21 cellular contexts compared by ENCODE assay signal in the genomic region with DNA sequence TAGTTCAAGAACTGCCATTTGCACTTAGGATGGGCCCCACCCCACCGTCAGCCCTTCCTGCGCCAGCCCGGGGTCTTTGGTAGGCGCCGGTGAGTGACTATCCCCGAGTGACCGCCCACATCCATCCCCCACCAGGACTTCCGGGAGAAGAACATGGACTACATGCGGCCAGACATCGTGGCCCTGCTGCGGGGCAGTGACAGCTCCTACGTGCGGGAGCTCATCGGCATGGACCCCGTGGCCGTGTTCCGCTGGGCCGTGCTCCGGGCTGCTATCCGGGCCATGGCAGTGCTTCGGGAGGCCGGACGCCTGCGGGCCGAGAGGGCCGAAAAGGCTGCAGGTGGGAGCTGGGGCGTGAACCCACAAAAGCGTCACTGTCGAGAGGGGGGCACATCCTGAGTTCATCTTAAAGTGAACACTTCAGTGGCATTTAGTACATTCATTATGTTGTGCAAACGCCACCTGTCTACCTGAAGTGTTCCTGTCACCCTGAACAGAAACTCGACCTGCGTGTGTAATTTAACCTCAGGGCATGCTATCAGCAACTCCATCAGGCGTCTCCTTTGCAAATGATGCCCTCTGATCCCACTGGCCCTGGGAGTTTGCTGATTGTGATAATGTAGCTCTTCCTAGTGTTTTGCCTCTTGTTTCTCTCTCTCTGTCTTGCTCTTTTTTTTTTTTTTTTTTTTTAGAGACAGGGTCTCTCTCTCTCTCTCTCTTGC. TPM values are rescaled to one million over a fixed set of nuclear protein-coding genes. Genes with fewer than 3 reads are reported as not detected.
DNase-seq lines count a peak whose midpoint lies in the region; ATAC-seq and TF ChIP-seq lines count a peak whose summit lies in the region.
"Had no signal": no experiment of that assay in that cellular context is flagged by ENCODE, and none has a peak within 500 bp of the region (broad histone marks: within the 10 kb centered on the region; RNA-seq: fewer than 3 reads in every experiment).

No MANE protein-coding gene starts in this region.

- H3K9me3 Mint-ChIP-seq in activated CD8-positive, alpha-beta T cell treated with anti-CD3 and anti-CD28 coated beads for 36 hours: no peaks in the 10 kb centered on the region
- no peaks in the 10 kb centered on the region for H3K9me3 Mint-ChIP-seq in activated CD8-positive, alpha-beta T cell treated with anti-CD3 and anti-CD28 coated beads, Interleukin-2, amount 10 ng/mL, durations not matched to agents 7 days and 5 days (ENCODE audit: insufficient read depth)
- H3K9me3 Mint-ChIP-seq: immature natural killer cell; stimulated activated naive CD8-positive, alpha-beta T cell treated with anti-CD3 and anti-CD28 coated beads, Interleukin-15, amount 100 ng/mL, for 72 hours had no signal

- H3K36me3 ChIP-seq in HCT116 (ENCODE audit: control insufficient read depth in 1 of 2, insufficient read depth in 2 of 2, low read length in 2 of 2) (peaks cover 21 to 40% of the 10 kb centered on the region in 2 experiments; a peak in 3 of 4 replicates), osteoblast (ENCODE audit: insufficient read depth, low read length) (peaks cover 76% of the 10 kb centered on the region), esophagus squamous epithelium (peaks cover 28 to 100% (median 59%) of the 10 kb centered on the region in 3 donors)

- H3K79me2 ChIP-seq in HCT116 (ENCODE audit: insufficient read depth, low read length) (no peaks in the 10 kb centered on the region), osteoblast (ENCODE audit: insufficient read depth, low read length) (no peaks in the 10 kb centered on the region)

- H3K4me2 ChIP-seq in HCT116 (ENCODE audit: low read length) (peak overlapping the region; percentile 55), osteoblast (ENCODE audit: insufficient read depth, low read length) (no peak overlapping the region)

- TF ChIP-seq POLR2A in HCT116 (IDR thresholded peaks at IDR 0.05; ENCODE audit: borderline replicate concordance, extremely low read depth, insufficient read depth, insufficient read length) (no peak), esophagus squamous epithelium (IDR thresholded peaks at IDR 0.05) (no peak)

- H3K27ac ChIP-seq in HCT116 (ENCODE audit: low read depth, low read length) (peak overlapping the region; percentile 35; the same call in 1 of the 2 replicates), VCaP (peak overlapping the region; percentile 18; the same call in 1 of the 2 replicates), osteoblast (ENCODE audit: low read depth, low read length) (no peak overlapping the region), esophagus squamous epithelium (no peak overlapping the region)
- H3K27ac ChIP-seq: C4-2B, Peyer's patch, tibial nerve had no signal

- no peak for TF ChIP-seq CTCF in activated CD8-positive, alpha-beta T cell treated with anti-CD3 and anti-CD28 coated beads for 36 hours (IDR thresholded peaks at IDR 0.05)
- no peak for TF ChIP-seq CTCF in HCT116 (IDR thresholded peaks at IDR 0.05 in 2 of 3, conservative IDR thresholded peaks at IDR 0.05 in 1 of 3; ENCODE audit: borderline replicate concordance in 1 of 3, insufficient read depth in 1 of 3, low read depth in 2 of 3, low read length in 2 of 3)
- TF ChIP-seq CTCF in VCaP (conservative IDR thresholded peaks at IDR 0.05): peak; percentile 31; the same call in 1 of the 2 replicates
- TF ChIP-seq CTCF in osteoblast (IDR thresholded peaks at IDR 0.05; ENCODE audit: extremely low read depth, low read depth, low read length): no peak
- no peak for TF ChIP-seq CTCF in esophagus squamous epithelium (IDR thresholded peaks at IDR 0.05)

- H3K9ac ChIP-seq in HCT116 (ENCODE audit: low read length): no peak overlapping the region

- no peak; the same call in 1 of the 2 replicates for TF ChIP-seq RAD21 in HCT116 (IDR thresholded peaks at IDR 0.05; ENCODE audit: low read depth)

- H3K9me3 ChIP-seq in HCT116 (ENCODE audit: control insufficient read depth in 1 of 2, insufficient read depth in 1 of 2, low read depth in 1 of 2, low read length in 2 of 2): no peaks in the 10 kb centered on the region
- no peaks in the 10 kb centered on the region for H3K9me3 ChIP-seq in osteoblast (ENCODE audit: low read depth, low read length)
- no peaks in the 10 kb centered on the region for H3K9me3 ChIP-seq in esophagus squamous epithelium
- H3K9me3 ChIP-seq: Peyer's patch, tibial nerve had no signal

- peaks cover 9 to 15% of the 10 kb centered on the region in 2 experiments for H3K4me1 ChIP-seq in HCT116 (ENCODE audit: control insufficient read depth in 1 of 2, insufficient read depth in 2 of 2, low read length in 2 of 2)
- peaks cover 3% of the 10 kb centered on the region for H3K4me1 ChIP-seq in osteoblast (ENCODE audit: insufficient read depth, low read length)
- H3K4me1 ChIP-seq in esophagus squamous epithelium: no peaks in the 10 kb centered on the region
- H3K4me1 ChIP-seq: Peyer's patch, tibial nerve had no signal

- no peak overlapping the region for H3K4me3 Mint-ChIP-seq in activated CD8-positive, alpha-beta T cell treated with anti-CD3 and anti-CD28 coated beads for 36 hours
- no peak overlapping the region for H3K4me3 Mint-ChIP-seq in activated CD8-positive, alpha-beta T cell treated with anti-CD3 and anti-CD28 coated beads, Interleukin-2, amount 10 ng/mL, durations not matched to agents 7 days and 5 days
- H3K4me3 Mint-ChIP-seq: immature natural killer cell; stimulated activated naive CD8-positive, alpha-beta T cell treated with anti-CD3 and anti-CD28 coated beads, Interleukin-15, amount 100 ng/mL, for 72 hours had no signal

- no peak overlapping the region; a peak in 1 of 4 replicates for H3K4me3 ChIP-seq in HCT116 (replicated peaks in 1 of 2; ENCODE audit: low read depth in 1 of 2, low read length in 2 of 2)
- no peak overlapping the region for H3K4me3 ChIP-seq in osteoblast (ENCODE audit: insufficient read depth, low read length)
- H3K4me3 ChIP-seq in esophagus squamous epithelium: no peak overlapping the region
- H3K4me3 ChIP-seq: Peyer's patch, tibial nerve had no signal

- H3K36me3 Mint-ChIP-seq in activated CD8-positive, alpha-beta T cell treated with anti-CD3 and anti-CD28 coated beads for 36 hours (ENCODE audit: low read depth): peaks cover 47% of the 10 kb centered on the region
- peaks cover 59% of the 10 kb centered on the region for H3K36me3 Mint-ChIP-seq in activated CD8-positive, alpha-beta T cell treated with anti-CD3 and anti-CD28 coated beads, Interleukin-2, amount 10 ng/mL, durations not matched to agents 7 days and 5 days (ENCODE audit: low read depth)

- POLR2A ChIA-PET in activated CD8-positive, alpha-beta T cell treated with anti-CD3 and anti-CD28 coated beads for 36 hours (lab: Charles Lee): no interaction called here
- POLR2A ChIA-PET in activated CD8-positive, alpha-beta T cell treated with anti-CD3 and anti-CD28 coated beads, Interleukin-2, amount 10 ng/mL, durations not matched to agents 7 days and 5 days (lab: Charles Lee): no interaction called here
- POLR2A ChIA-PET in HCT116 (lab: Charles Lee): no interaction called here

- 77 to 90% methylated on average over 14 to 17 of the region's 33 CpGs for WGBS in esophagus squamous epithelium, 2 donors

- DNase-seq in activated CD8-positive, alpha-beta T cell treated with anti-CD3 and anti-CD28 coated beads for 36 hours: no peak
- no peak for DNase-seq in activated CD8-positive, alpha-beta T cell treated with anti-CD3 and anti-CD28 coated beads, Interleukin-2, amount 10 ng/mL, durations not matched to agents 7 days and 5 days
- DNase-seq in HCT116 (ENCODE audit: low read depth, low spot score): no peak
- peak; percentile 42 for DNase-seq in osteoblast (ENCODE audit: insufficient read length, low spot score, missing footprints)
- no peak for DNase-seq in esophagus squamous epithelium (lab: John Stamatoyannopoulos, UW)
- DNase-seq: activated gamma-delta T cell; anterior cingulate cortex; H7; immature natural killer cell; NCI-H1092 treated with DMSO at 0.1 percent for 48 hours; NCI-H2227 treated with DMSO at 0.1 percent for 48 hours; nucleus accumbens; Peyer's patch; retina; stimulated activated CD4-positive, alpha-beta T cell treated with anti-CD3 and anti-CD28 coated beads, Interleukin-4, amount 100 ng/mL, for 1 hour had no signal

- intact Hi-C loops in activated CD8-positive, alpha-beta T cell treated with anti-CD3 and anti-CD28 coated beads for 36 hours (cut with micrococcal nuclease): no loop called here
- intact Hi-C loops in HCT116 (cut with micrococcal nuclease) (no loop called here), esophagus squamous epithelium (cut with DNase I) (no loop called here)

- H2AFZ ChIP-seq in HCT116 (ENCODE audit: low read depth, low read length, poor library complexity, severe bottlenecking) (no peak overlapping the region), osteoblast (ENCODE audit: low read length) (no peak overlapping the region)

- CTCF ChIA-PET in activated CD8-positive, alpha-beta T cell treated with anti-CD3 and anti-CD28 coated beads for 36 hours (lab: Charles Lee): no interaction called here
- CTCF ChIA-PET in activated CD8-positive, alpha-beta T cell treated with anti-CD3 and anti-CD28 coated beads, Interleukin-2, amount 10 ng/mL, durations not matched to agents 7 days and 5 days (lab: Charles Lee): no interaction called here
- CTCF ChIA-PET in HCT116 (lab: Charles Lee): no interaction called here

- no peaks in the 10 kb centered on the region for H4K20me1 ChIP-seq in HCT116 (ENCODE audit: insufficient read depth)
- no peaks in the 10 kb centered on the region for H4K20me1 ChIP-seq in osteoblast (ENCODE audit: insufficient read depth, low read length)

- peak overlapping the region; percentile 18 for H3K27ac Mint-ChIP-seq in activated CD8-positive, alpha-beta T cell treated with anti-CD3 and anti-CD28 coated beads for 36 hours
- H3K27ac Mint-ChIP-seq in activated CD8-positive, alpha-beta T cell treated with anti-CD3 and anti-CD28 coated beads, Interleukin-2, amount 10 ng/mL, durations not matched to agents 7 days and 5 days: no peak overlapping the region
- H3K27ac Mint-ChIP-seq: immature natural killer cell had no signal

- H3K27me3 Mint-ChIP-seq in activated CD8-positive, alpha-beta T cell treated with anti-CD3 and anti-CD28 coated beads for 36 hours: no peaks in the 10 kb centered on the region
- H3K27me3 Mint-ChIP-seq in activated CD8-positive, alpha-beta T cell treated with anti-CD3 and anti-CD28 coated beads, Interleukin-2, amount 10 ng/mL, durations not matched to agents 7 days and 5 days (ENCODE audit: low read depth): no peaks in the 10 kb centered on the region
- H3K27me3 Mint-ChIP-seq: stimulated activated naive CD8-positive, alpha-beta T cell treated with anti-CD3 and anti-CD28 coated beads, Interleukin-15, amount 100 ng/mL, for 72 hours had no signal

- BruUV-seq in HCT116 (replicated peaks; lab: Mats Ljungman, UMichigan): no TSS peak

- RAD21 ChIA-PET in HCT116 (lab: Charles Lee; ENCODE audit: low non-redundant PET in 1 of 2, low total read pairs in 2 of 2, uncharacterized antibody in 2 of 2, unreplicated experiment in 2 of 2): no interaction called here

- ATAC-seq in activated CD8-positive, alpha-beta T cell treated with anti-CD3 and anti-CD28 coated beads for 36 hours: no peak
- ATAC-seq in activated CD8-positive, alpha-beta T cell treated with anti-CD3 and anti-CD28 coated beads, Interleukin-2, amount 10 ng/mL, durations not matched to agents 7 days and 5 days: no peak
- ATAC-seq in HCT116 (0 out of 2 replicates have a peak, but pooled peaks have one; percentile 23), HG03045 (IDR thresholded peaks at IDR 0.05; ENCODE audit: unreplicated experiment) (no peak), HG03520 (IDR thresholded peaks at IDR 0.05; ENCODE audit: unreplicated experiment) (no peak)

- H3K27me3 ChIP-seq in HCT116 (ENCODE audit: insufficient read depth, low read length): no peaks in the 10 kb centered on the region
- no peaks in the 10 kb centered on the region for H3K27me3 ChIP-seq in osteoblast (ENCODE audit: insufficient read depth, low read length)
- H3K27me3 ChIP-seq in esophagus squamous epithelium: no peaks in the 10 kb centered on the region
- H3K27me3 ChIP-seq: Peyer's patch, tibial nerve had no signal

- H3K4me1 Mint-ChIP-seq in activated CD8-positive, alpha-beta T cell treated with anti-CD3 and anti-CD28 coated beads for 36 hours (ENCODE audit: low read depth): peaks cover 15% of the 10 kb centered on the region
- H3K4me1 Mint-ChIP-seq in activated CD8-positive, alpha-beta T cell treated with anti-CD3 and anti-CD28 coated beads, Interleukin-2, amount 10 ng/mL, durations not matched to agents 7 days and 5 days (ENCODE audit: low read depth): peaks cover 5% of the 10 kb centered on the region
- H3K4me1 Mint-ChIP-seq: immature natural killer cell had no signal

- no peaks in the 10 kb centered on the region for H3K9me2 ChIP-seq in HCT116 (ENCODE audit: insufficient read depth)

RNA-seq across cellular contexts. Expression of a gene that starts 42.4 kb away (rescaled TPM):
- 10 to 100 TPM; 26.5 to 27.1 TPM for total RNA-seq in activated CD8-positive, alpha-beta T cell treated with anti-CD3 and anti-CD28 coated beads for 36 hours
- total RNA-seq in activated CD8-positive, alpha-beta T cell treated with anti-CD3 and anti-CD28 coated beads, Interleukin-2, amount 10 ng/mL, durations not matched to agents 7 days and 5 days: 10 to 100 TPM; 26.5 to 27.9 TPM
- 27.5 TPM for total RNA-seq in HCT116 (2021; ENCODE audit: unreplicated experiment)
- 34.7 and 34.8 TPM in 2 replicates for polyA plus RNA-seq in HCT116 (2012)
- 22.4 and 25.7 TPM in 2 replicates for total RNA-seq in osteoblast
- total RNA-seq in esophagus squamous epithelium: 10 to 100 TPM; 11.2 to 22.5 (median 17.6) TPM

RNA-seq across cellular contexts. Expression of a gene that starts 53.2 kb away (rescaled TPM):
- 10 to 100 TPM; 20.1 TPM for total RNA-seq in activated CD8-positive, alpha-beta T cell treated with anti-CD3 and anti-CD28 coated beads for 36 hours
- total RNA-seq in activated CD8-positive, alpha-beta T cell treated with anti-CD3 and anti-CD28 coated beads, Interleukin-2, amount 10 ng/mL, durations not matched to agents 7 days and 5 days: 10 to 100 TPM; 24.3 to 28.3 TPM
- total RNA-seq in HCT116 (2021; ENCODE audit: unreplicated experiment) (39.8 TPM), osteoblast (2.4 and 3.3 TPM in 2 replicates), esophagus squamous epithelium (1 to 10 TPM; 1.8 to 6.9 (median 4.1) TPM)
- 28.3 and 33.8 TPM in 2 replicates for polyA plus RNA-seq in HCT116 (2012)

Comparison
In these comparisons a context has a peak if more than half of its experiments do, and no peak if none do; other contexts are left out.
1. H3K27ac ChIP-seq: peak in HCT116 (single experiment) and VCaP (single experiment); none in osteoblast (single experiment) and esophagus squamous epithelium (0 of 4).